ENCODE assay signal across 2 cellular contexts in genomic region chr11:126153999-126154398, GRCh38.
TF ChIP-seq lines count a peak whose summit lies in the region.

No MANE protein-coding gene starts in this region.

TF ChIP-seq in HEK293, 187 proteins besides CTCF, POLR2A, EP300 and RAD21 (continues in another document):
- TF ChIP-seq REPIN1 (tag by site-specific recombination; IDR thresholded peaks at IDR 0.05; ENCODE audit: low read depth) (no peak), ZNF645 (tag by site-specific recombination; IDR thresholded peaks at IDR 0.05) (no peak), ZFP37 (tag by site-specific recombination; IDR thresholded peaks at IDR 0.05) (no peak), BCL6B (tag by site-specific recombination; IDR thresholded peaks at IDR 0.05) (peak; percentile 72; the same call in 1 of the 2 replicates), ZNF140 (tag by site-specific recombination; IDR thresholded peaks at IDR 0.05) (no peak), ZNF223 (tag by site-specific recombination; IDR thresholded peaks at IDR 0.05) (no peak), ZNF626 (tag by site-specific recombination; IDR thresholded peaks at IDR 0.05) (no peak), ZNF791 (tag by site-specific recombination; IDR thresholded peaks at IDR 0.05) (no peak), ZNF214 (tag by site-specific recombination; IDR thresholded peaks at IDR 0.05; ENCODE audit: borderline replicate concordance) (no peak; the same call in 1 of the 2 replicates), ZFHX2 (tag by site-specific recombination; conservative IDR thresholded peaks at IDR 0.05) (no peak), ZNF596 (tag by site-specific recombination; IDR thresholded peaks at IDR 0.05) (0 out of 2 replicates have a peak, but pooled peaks have one; percentile 11), ZNF19 (tag by site-specific recombination; IDR thresholded peaks at IDR 0.05; ENCODE audit: low read depth) (no peak), SCRT1 (tag by site-specific recombination; IDR thresholded peaks at IDR 0.05; ENCODE audit: borderline replicate concordance) (no peak), PATZ1 (tag by site-specific recombination; IDR thresholded peaks at IDR 0.05) (0 out of 2 replicates have a peak, but pooled peaks have one; percentile 44), INSM2 (tag by site-specific recombination; IDR thresholded peaks at IDR 0.05) (peak; percentile 98), FEZF1 (tag by site-specific recombination; IDR thresholded peaks at IDR 0.05) (peak; percentile 93), ZNF266 (tag by site-specific recombination; IDR thresholded peaks at IDR 0.05; ENCODE audit: low read depth) (no peak), ATF2 (tag by site-specific recombination; IDR thresholded peaks at IDR 0.05; ENCODE audit: low read depth) (peak; percentile 49), ZNF239 (tag by site-specific recombination; IDR thresholded peaks at IDR 0.05) (no peak), ZNF354C (tag by site-specific recombination; IDR thresholded peaks at IDR 0.05; ENCODE audit: borderline replicate concordance, low read depth) (no peak), YY1 (tag by site-specific recombination; IDR thresholded peaks at IDR 0.05) (no peak; the same call in 1 of the 2 replicates), ZNF670 (tag by site-specific recombination; IDR thresholded peaks at IDR 0.05; ENCODE audit: low read depth) (no peak), ZNF571 (tag by site-specific recombination; IDR thresholded peaks at IDR 0.05) (0 out of 2 replicates have a peak, but pooled peaks have one; percentile 41), GLI4 (tag by site-specific recombination; IDR thresholded peaks at IDR 0.05) (no peak), ZNF37A (tag by site-specific recombination; IDR thresholded peaks at IDR 0.05) (0 out of 2 replicates have a peak, but pooled peaks have one; percentile 46), ZSCAN16 (tag by site-specific recombination; IDR thresholded peaks at IDR 0.05) (no peak), ZNF324 (tag by site-specific recombination; IDR thresholded peaks at IDR 0.05) (peak; percentile 87; the same call in 1 of the 2 replicates), ZNF548 (tag by site-specific recombination; IDR thresholded peaks at IDR 0.05) (no peak)

TF ChIP-seq in HepG2, 621 proteins besides CTCF, POLR2A, EP300 and RAD21:
- TF ChIP-seq SMAD3 (CRISPR knock-in tag; IDR thresholded peaks at IDR 0.05) (no peak), ELF1 (CRISPR knock-in tag; IDR thresholded peaks at IDR 0.05) (no peak), LCORL (IDR thresholded peaks at IDR 0.05) (peak; percentile 81), LCORL (CRISPR knock-in tag; IDR thresholded peaks at IDR 0.05) (no peak), ZNF121 (CRISPR knock-in tag; IDR thresholded peaks at IDR 0.05) (no peak), CHD4 (IDR thresholded peaks at IDR 0.05; ENCODE audit: borderline replicate concordance, low read length) (no peak), ZNF24 (IDR thresholded peaks at IDR 0.05) (no peak)
